Comparison of ENCODE assay signal across 18 cellular contexts in the genomic region with DNA sequence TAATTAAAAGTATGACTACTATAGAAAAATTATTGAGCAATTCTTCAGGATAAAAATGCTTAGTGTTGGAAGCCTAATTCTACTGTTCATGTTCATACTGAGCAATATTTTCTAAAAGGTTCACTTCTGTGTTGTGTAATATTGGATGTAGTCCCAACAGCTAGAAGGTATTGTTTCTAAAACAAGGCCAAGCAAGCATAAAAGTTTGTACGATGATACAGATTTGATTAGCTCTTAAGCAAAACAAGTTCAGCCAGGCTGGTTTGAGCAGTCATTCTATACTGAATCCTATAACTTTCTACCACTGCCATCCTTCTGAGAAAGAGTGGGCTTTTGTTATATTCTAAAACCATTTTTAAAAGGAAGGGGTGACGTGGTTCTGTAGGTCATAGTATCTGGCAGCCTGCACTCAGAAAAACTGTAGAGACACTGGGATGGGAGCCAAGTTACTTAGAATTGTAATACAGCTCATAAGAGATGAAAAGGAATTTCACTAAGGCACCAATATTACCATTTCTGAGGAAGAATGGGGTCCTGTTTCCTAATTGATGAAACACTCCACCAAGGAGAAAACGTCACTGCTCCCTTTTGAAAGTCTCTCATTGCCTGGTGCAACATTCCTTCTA.
A peak's percentile ranks its signal among the peaks of the same experiment; 100 is the strongest.
DNase-seq lines count a peak whose midpoint lies in the region; ATAC-seq, FAIRE-seq and TF ChIP-seq lines count a peak whose summit lies in the region.
"Had no signal": no experiment of that assay in that cellular context is flagged by ENCODE, and none has a peak within 500 bp of the region (broad histone marks: within the 10 kb centered on the region; RNA-seq: fewer than 3 reads in every experiment).

No MANE protein-coding gene starts in this region.

- FAIRE-seq in keratinocyte (lab: Jason Lieb, UNC): peak; percentile 69
- FAIRE-seq: GM19239, K562 had no signal

- no peak for TF ChIP-seq POLR2A in spleen (IDR thresholded peaks at IDR 0.05)
- TF ChIP-seq POLR2A in erythroblast (IDR thresholded peaks at IDR 0.05; ENCODE audit: low read length): no peak

- H3K27me3 ChIP-seq in keratinocyte (ENCODE audit: control insufficient read depth, extremely low read depth, insufficient read depth, low read length): no peaks in the 10 kb centered on the region
- H3K27me3 ChIP-seq in spleen (replicated peaks in 1 of 7): no peaks in the 10 kb centered on the region
- H3K27me3 ChIP-seq: BLaER1, SJCRH30 had no signal

- H3K9ac ChIP-seq in keratinocyte (ENCODE audit: control insufficient read depth, extremely low read depth, insufficient read depth, low read length): no peak overlapping the region
- H3K9ac ChIP-seq: BLaER1 had no signal

- intact Hi-C loops in spleen (cut with DNase I; ENCODE audit: low total_unique reads): no loop called here

- TF ChIP-seq CTCF in keratinocyte (optimal IDR thresholded peaks at IDR 0.05 in 1 of 3, IDR thresholded peaks at IDR 0.05 in 1 of 3, conservative IDR thresholded peaks at IDR 0.05 in 1 of 3; ENCODE audit: extremely low read depth in 1 of 3, insufficient read depth in 2 of 3, low read length in 3 of 3): no peak
- no peak for TF ChIP-seq CTCF in spleen (IDR thresholded peaks at IDR 0.05 in 8 of 11, conservative IDR thresholded peaks at IDR 0.05 in 3 of 11)

- H3K4me2 ChIP-seq in keratinocyte (ENCODE audit: control insufficient read depth, extremely low read depth, insufficient read depth, low read depth, low read length): peak overlapping the region; percentile 35
- H3K4me2 ChIP-seq: BLaER1 had no signal

- dilution Hi-C loops in keratinocyte (cut with MboI; ENCODE audit: extremely low pct_ligation_motif_present, low sequenced_read_pairs): no loop called here

- no peaks in the 10 kb centered on the region for H3K9me3 ChIP-seq in keratinocyte (ENCODE audit: control insufficient read depth, low read depth, low read length)
- no peaks in the 10 kb centered on the region for H3K9me3 ChIP-seq in spleen
- H3K9me3 ChIP-seq: BLaER1, SJCRH30 had no signal

- H3K4me1 ChIP-seq in keratinocyte (ENCODE audit: control insufficient read depth, extremely low read depth, insufficient read depth, low read length): peaks cover 4% of the 10 kb centered on the region
- H3K4me1 ChIP-seq in spleen: no peaks in the 10 kb centered on the region
- H3K4me1 ChIP-seq: BLaER1 had no signal

- peak; percentile 68 for ATAC-seq in SK-N-SH treated with all-trans-retinoic acid at 6 μM for 48 hours
- ATAC-seq: K562, left colon had no signal

- H3K27ac ChIP-seq in keratinocyte (ENCODE audit: control insufficient read depth, insufficient read depth, low read length): no peak overlapping the region
- H3K27ac ChIP-seq in spleen: peak overlapping the region in 6 of 8 donors; percentile 35 to 75 (median 64)
- H3K27ac ChIP-seq: BLaER1, HL-60, SJCRH30 had no signal

- DNase-seq in dermis blood vessel endothelial cell (peak; percentile 80), keratinocyte (ENCODE audit: low read depth, low spot score) (no peak), spleen (no peak), erythroblast (lab: John Stamatoyannopoulos, UW) (no peak), MV-4-11 (lab: John Stamatoyannopoulos, UW) (no peak), SHP77 (lab: John Stamatoyannopoulos, UW) (no peak)
- DNase-seq: activated CD4-positive, alpha-beta T cell treated with anti-CD3 and anti-CD28 coated beads for 1 hour; activated naive CD4-positive, alpha-beta T cell; left colon; NCI-H1092 treated with DMSO at 0.1 percent for 48 hours; NCI-H2227 treated with DMSO at 0.1 percent for 48 hours; T1000 had no signal

- WGBS in spleen, 5 donors: 42 to 70% (median 63%) methylated on average over 3 of the region's 3 CpGs

- H3K36me3 ChIP-seq in keratinocyte (ENCODE audit: control insufficient read depth in 2 of 2, extremely low read depth in 1 of 2, insufficient read depth in 2 of 2, low read length in 2 of 2) (no peaks in the 10 kb centered on the region), spleen (no peaks in the 10 kb centered on the region)
- H3K36me3 ChIP-seq: BLaER1, SJCRH30 had no signal

- no peaks in the 10 kb centered on the region for H3K79me2 ChIP-seq in keratinocyte (ENCODE audit: control insufficient read depth, insufficient read depth, low read length)

- H3K9me1 ChIP-seq in keratinocyte (ENCODE audit: control insufficient read depth, extremely low read depth, insufficient read depth, low read length): no peaks in the 10 kb centered on the region

- H3K4me3 ChIP-seq in keratinocyte (ENCODE audit: control insufficient read depth in 2 of 3, extremely low read depth in 1 of 3, insufficient read depth in 2 of 3, low read depth in 1 of 3, low read length in 3 of 3) (no peak overlapping the region), spleen (no peak overlapping the region)
- H3K4me3 ChIP-seq: BLaER1, K562, SJCRH30 had no signal

- H2AFZ ChIP-seq in keratinocyte (ENCODE audit: control insufficient read depth, low read length): peak overlapping the region; percentile 52

- H4K20me1 ChIP-seq in keratinocyte (ENCODE audit: control insufficient read depth, extremely low read depth, insufficient read depth, low read length): no peaks in the 10 kb centered on the region
- H4K20me1 ChIP-seq: BLaER1 had no signal

TF ChIP-seq in SK-N-SH treated with all-trans-retinoic acid at 6 μM for 48 hours, 23 proteins besides CTCF, POLR2A, EP300 and RAD21:
- TF ChIP-seq SNAI2 (CRISPR knock-in tag; IDR thresholded peaks at IDR 0.05): no peak
- TF ChIP-seq, protein P1, sequence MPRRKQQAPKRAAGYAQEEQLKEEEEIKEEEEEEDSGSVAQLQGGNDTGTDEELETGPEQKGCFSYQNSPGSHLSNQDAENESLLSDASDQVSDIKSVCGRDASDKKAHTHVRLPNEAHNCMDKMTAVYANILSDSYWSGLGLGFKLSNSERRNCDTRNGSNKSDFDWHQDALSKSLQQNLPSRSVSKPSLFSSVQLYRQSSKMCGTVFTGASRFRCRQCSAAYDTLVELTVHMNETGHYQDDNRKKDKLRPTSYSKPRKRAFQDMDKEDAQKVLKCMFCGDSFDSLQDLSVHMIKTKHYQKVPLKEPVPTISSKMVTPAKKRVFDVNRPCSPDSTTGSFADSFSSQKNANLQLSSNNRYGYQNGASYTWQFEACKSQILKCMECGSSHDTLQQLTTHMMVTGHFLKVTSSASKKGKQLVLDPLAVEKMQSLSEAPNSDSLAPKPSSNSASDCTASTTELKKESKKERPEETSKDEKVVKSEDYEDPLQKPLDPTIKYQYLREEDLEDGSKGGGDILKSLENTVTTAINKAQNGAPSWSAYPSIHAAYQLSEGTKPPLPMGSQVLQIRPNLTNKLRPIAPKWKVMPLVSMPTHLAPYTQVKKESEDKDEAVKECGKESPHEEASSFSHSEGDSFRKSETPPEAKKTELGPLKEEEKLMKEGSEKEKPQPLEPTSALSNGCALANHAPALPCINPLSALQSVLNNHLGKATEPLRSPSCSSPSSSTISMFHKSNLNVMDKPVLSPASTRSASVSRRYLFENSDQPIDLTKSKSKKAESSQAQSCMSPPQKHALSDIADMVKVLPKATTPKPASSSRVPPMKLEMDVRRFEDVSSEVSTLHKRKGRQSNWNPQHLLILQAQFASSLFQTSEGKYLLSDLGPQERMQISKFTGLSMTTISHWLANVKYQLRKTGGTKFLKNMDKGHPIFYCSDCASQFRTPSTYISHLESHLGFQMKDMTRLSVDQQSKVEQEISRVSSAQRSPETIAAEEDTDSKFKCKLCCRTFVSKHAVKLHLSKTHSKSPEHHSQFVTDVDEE (CRISPR knock-in tag; IDR thresholded peaks at IDR 0.05): no peak
- TF ChIP-seq ZFP3 (CRISPR knock-in tag; IDR thresholded peaks at IDR 0.05): no peak
- no peak for TF ChIP-seq RARB (CRISPR knock-in tag; IDR thresholded peaks at IDR 0.05)
- TF ChIP-seq ISL1 (CRISPR knock-in tag; IDR thresholded peaks at IDR 0.05): peak; percentile 24; the same call in 1 of the 2 replicates
- no peak for TF ChIP-seq ESRRG (CRISPR knock-in tag; IDR thresholded peaks at IDR 0.05)
